18 cellular contexts compared by ENCODE assay signal in the genomic region with DNA sequence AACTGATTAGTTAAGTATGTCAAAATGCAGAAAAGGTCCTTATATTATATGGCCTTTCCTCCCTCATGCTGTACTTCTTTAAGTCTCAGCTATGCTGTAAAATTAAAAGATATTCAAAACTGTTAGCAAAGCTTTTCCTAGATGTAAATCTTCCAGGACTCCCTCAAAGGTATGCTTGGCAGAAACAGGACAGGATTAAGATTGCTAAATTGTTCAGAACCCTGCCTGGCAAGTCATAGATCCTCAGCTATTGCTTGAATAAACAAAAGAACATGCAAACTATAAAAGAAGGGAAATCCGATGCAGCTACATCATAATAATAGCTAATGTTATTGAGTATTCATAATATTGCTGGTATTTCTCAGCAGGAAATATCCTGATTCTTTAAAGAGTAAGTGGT.
DNase-seq lines count a peak whose midpoint lies in the region; ATAC-seq and TF ChIP-seq lines count a peak whose summit lies in the region.
"Had no signal": no experiment of that assay in that cellular context is flagged by ENCODE, and none has a peak within 500 bp of the region (broad histone marks: within the 10 kb centered on the region; RNA-seq: fewer than 3 reads in every experiment).

No MANE protein-coding gene starts in this region.

- no peak overlapping the region for H3K4me3 Mint-ChIP-seq in stimulated activated effector memory CD8-positive, alpha-beta T cell treated with anti-CD3 and anti-CD28 coated beads, Interleukin-12 subunit alpha, Interleukin-12 subunit beta, amount 100 ng/mL, for 72 hours
- H3K4me3 Mint-ChIP-seq: B cell; CD8-positive, alpha-beta memory T cell; GM23338 had no signal

- DNase-seq in EH (ENCODE audit: low read depth), result peak; percentile 15
- peak; percentile 36 for DNase-seq in dedifferentiated amniotic fluid mesenchymal stem cell (ENCODE audit: extremely low spot score)
- peak; percentile 54 for DNase-seq in fibroblast of villous mesenchyme (ENCODE audit: low read depth)
- no peak for DNase-seq in substantia nigra (lab: John Stamatoyannopoulos, UW)
- DNase-seq in glomerular visceral epithelial cell (ENCODE audit: extremely low spot score), result no peak
- no peak for DNase-seq in stimulated activated effector memory CD8-positive, alpha-beta T cell treated with anti-CD3 and anti-CD28 coated beads, Interleukin-12 subunit alpha, Interleukin-12 subunit beta, amount 100 ng/mL, for 72 hours (ENCODE audit: low spot score in 2 of 2)
- DNase-seq: 8988T; CD8-positive, alpha-beta memory T cell; COR-L47; DMS 273 treated with DMSO at 0.1 percent for 48 hours; DMS53; DND-41; HCEC 1CT had no signal

- peak overlapping the region; percentile 23 for H3K27ac ChIP-seq in urinary bladder (ENCODE audit: low read depth)
- no peak overlapping the region for H3K27ac ChIP-seq in substantia nigra (ENCODE audit: low read depth, low read length, poor library complexity, severe bottlenecking)
- H3K27ac ChIP-seq: BLaER1 treated with 17β-estradiol and CSF1 and Interleukin-3, amounts not matched to agents 10 nM and 100 nM; HL-60 had no signal

- WGBS in urinary bladder, result 25% methylated on average over 1 of the region's 1 CpG

- H3K36me3 Mint-ChIP-seq in stimulated activated effector memory CD8-positive, alpha-beta T cell treated with anti-CD3 and anti-CD28 coated beads, Interleukin-12 subunit alpha, Interleukin-12 subunit beta, amount 100 ng/mL, for 72 hours, result no peaks in the 10 kb centered on the region

- no peak for TF ChIP-seq CTCF in fibroblast of villous mesenchyme (IDR thresholded peaks at IDR 0.05; ENCODE audit: insufficient read depth, low read depth, low read length)

- no peak overlapping the region for H3K4me3 ChIP-seq in fibroblast of villous mesenchyme (ENCODE audit: low read depth, low read length)
- H3K4me3 ChIP-seq in urinary bladder (ENCODE audit: low read depth, low read length), result no peak overlapping the region
- H3K4me3 ChIP-seq: BLaER1 treated with 17β-estradiol and CSF1 and Interleukin-3, amounts not matched to agents 10 nM and 100 nM; GM23338 had no signal

- no peak for ATAC-seq in stimulated activated effector memory CD8-positive, alpha-beta T cell treated with anti-CD3 and anti-CD28 coated beads, Interleukin-12 subunit alpha, Interleukin-12 subunit beta, amount 100 ng/mL, for 72 hours
- ATAC-seq: GM23338 had no signal

- H3K36me3 ChIP-seq in urinary bladder (ENCODE audit: insufficient read depth), result no peaks in the 10 kb centered on the region
- H3K36me3 ChIP-seq: BLaER1 treated with 17β-estradiol and CSF1 and Interleukin-3, amounts not matched to agents 10 nM and 100 nM had no signal

- no peaks in the 10 kb centered on the region for H3K9me3 Mint-ChIP-seq in stimulated activated effector memory CD8-positive, alpha-beta T cell treated with anti-CD3 and anti-CD28 coated beads, Interleukin-12 subunit alpha, Interleukin-12 subunit beta, amount 100 ng/mL, for 72 hours

- H3K4me1 ChIP-seq in urinary bladder (ENCODE audit: insufficient read depth), result no peaks in the 10 kb centered on the region
- H3K4me1 ChIP-seq: BLaER1 treated with 17β-estradiol and CSF1 and Interleukin-3, amounts not matched to agents 10 nM and 100 nM had no signal

- peaks cover 6% of the 10 kb centered on the region for H3K4me1 Mint-ChIP-seq in stimulated activated effector memory CD8-positive, alpha-beta T cell treated with anti-CD3 and anti-CD28 coated beads, Interleukin-12 subunit alpha, Interleukin-12 subunit beta, amount 100 ng/mL, for 72 hours
- H3K4me1 Mint-ChIP-seq: B cell had no signal

- no peak overlapping the region for H3K27ac Mint-ChIP-seq in stimulated activated effector memory CD8-positive, alpha-beta T cell treated with anti-CD3 and anti-CD28 coated beads, Interleukin-12 subunit alpha, Interleukin-12 subunit beta, amount 100 ng/mL, for 72 hours
- H3K27ac Mint-ChIP-seq: B cell; CD8-positive, alpha-beta memory T cell; GM23338 had no signal

Comparison
In these comparisons a context has a peak if more than half of its experiments do, and no peak if none do; other contexts are left out.
1. DNase-seq: peak in EH (single experiment), dedifferentiated amniotic fluid mesenchymal stem cell (single experiment) and fibroblast of villous mesenchyme (single experiment); none in substantia nigra (0 of 49), glomerular visceral epithelial cell (single experiment) and stimulated activated effector memory CD8-positive, alpha-beta T cell treated with anti-CD3 and anti-CD28 coated beads, Interleukin-12 subunit alpha, Interleukin-12 subunit beta, amount 100 ng/mL, for 72 hours (0 of 2).